ENCODE assay signal across 39 cellular contexts in genomic region chr13:51829236-51829899, GRCh38. TPM values are rescaled to one million over a fixed set of nuclear protein-coding genes. Genes with fewer than 3 reads are reported as not detected.
DNase-seq lines count a peak whose midpoint lies in the region; TF ChIP-seq lines count a peak whose summit lies in the region.
"Had no signal": no experiment of that assay in that cellular context is flagged by ENCODE, and none has a peak within 500 bp of the region (broad histone marks: within the 10 kb centered on the region; RNA-seq: fewer than 3 reads in every experiment).

No MANE protein-coding gene starts in this region.

- no peaks in the 10 kb centered on the region for H3K27me3 ChIP-seq in Karpas-422 (ENCODE audit: low read length)
- no peaks in the 10 kb centered on the region for H3K27me3 ChIP-seq in neutrophil
- H3K27me3 ChIP-seq: ascending aorta, BE2C, esophagus muscularis mucosa, hepatocyte, neural progenitor cell, upper lobe of left lung had no signal

- H3K4me3 Mint-ChIP-seq in activated naive CD4-positive, alpha-beta T cell treated with anti-CD3 and anti-CD28 coated beads, Interleukin-2, amount 50 U/mL, for 24 hours, result no peak overlapping the region
- H3K4me3 Mint-ChIP-seq: activated naive CD8-positive, alpha-beta T cell treated with anti-CD3 and anti-CD28 coated beads for 36 hours; neural progenitor cell; stimulated activated effector memory CD8-positive, alpha-beta T cell treated with anti-CD3 and anti-CD28 coated beads, Interleukin-12 subunit alpha, Interleukin-12 subunit beta, amount 100 ng/mL, for 72 hours had no signal

- peak overlapping the region; percentile 99 for H3K27ac ChIP-seq in Karpas-422 (ENCODE audit: low read length)
- peak overlapping the region; percentile 95 for H3K27ac ChIP-seq in OCI-LY7 (ENCODE audit: low read depth, low read length, poor library complexity, severe bottlenecking)
- H3K27ac ChIP-seq in neutrophil, result peak overlapping the region; percentile 97
- H3K27ac ChIP-seq: ascending aorta, esophagus muscularis mucosa, hepatocyte, neural progenitor cell had no signal

- H3K36me3 ChIP-seq in Karpas-422 (ENCODE audit: insufficient read depth, low read length) (no peaks in the 10 kb centered on the region), OCI-LY7 (ENCODE audit: insufficient read depth, low read length) (no peaks in the 10 kb centered on the region), neutrophil (no peaks in the 10 kb centered on the region)
- H3K36me3 ChIP-seq: ascending aorta, BE2C, esophagus muscularis mucosa, neural progenitor cell, upper lobe of left lung had no signal

- H3K4me2 ChIP-seq in Karpas-422 (ENCODE audit: low read depth, low read length, poor library complexity, severe bottlenecking), result peak overlapping the region; percentile 79
- H3K4me2 ChIP-seq in OCI-LY7 (ENCODE audit: low read length), result peak overlapping the region; percentile 77
- H3K4me2 ChIP-seq: hepatocyte, neural progenitor cell had no signal

- H3K9me3 Mint-ChIP-seq in activated naive CD4-positive, alpha-beta T cell treated with anti-CD3 and anti-CD28 coated beads, Interleukin-2, amount 50 U/mL, for 24 hours, result no peaks in the 10 kb centered on the region
- H3K9me3 Mint-ChIP-seq: activated naive CD8-positive, alpha-beta T cell treated with anti-CD3 and anti-CD28 coated beads for 36 hours; activated T-helper 2 cell treated with anti-CD3 and anti-CD28 coated beads, Interferon-gamma antibody, Interleukin-2, Interleukin-4, amounts not matched to agents 10 μg/mL and 5 μg/mL and 100 μg/mL, durations not matched to agents 14 hours and 24 hours and 36 hours; neural progenitor cell; stimulated activated effector memory CD8-positive, alpha-beta T cell treated with anti-CD3 and anti-CD28 coated beads, Interleukin-12 subunit alpha, Interleukin-12 subunit beta, amount 100 ng/mL, for 72 hours had no signal

- intact Hi-C loops in OCI-LY7 (cut with micrococcal nuclease; ENCODE audit: unreplicated experiment), result loop anchor here (10.0 kb wide), 2 partner anchors 935 to 1235 kb away; no protein-coding TSS in a partner anchor

- H3K4me1 ChIP-seq in Karpas-422 (ENCODE audit: low read length) (peaks cover 97% of the 10 kb centered on the region), OCI-LY7 (ENCODE audit: insufficient read depth, low read length, poor library complexity, severe bottlenecking) (peaks cover 100% of the 10 kb centered on the region), neutrophil (ENCODE audit: control insufficient read depth in 1 of 2, insufficient read depth in 1 of 2, low read depth in 1 of 2, low read length in 1 of 2) (peaks cover 100% of the 10 kb centered on the region in 2 experiments)
- H3K4me1 ChIP-seq: ascending aorta, BE2C had no signal

- POLR2A ChIA-PET in OCI-LY7 (lab: Charles Lee), result interaction anchor here (0.7 to 10.6 kb wide), 6 partner anchors 9 to 376 kb away, joined by 3 to 147 read pairs (median 5); partner anchors contain the start of gene INTS6

- H3K79me2 ChIP-seq in Karpas-422 (ENCODE audit: low read length) (no peaks in the 10 kb centered on the region), OCI-LY7 (ENCODE audit: insufficient read depth, low read depth, low read length) (no peaks in the 10 kb centered on the region)
- H3K79me2 ChIP-seq: hepatocyte had no signal

- H3K9me3 ChIP-seq in Karpas-422 (ENCODE audit: low read length) (no peaks in the 10 kb centered on the region), OCI-LY7 (ENCODE audit: low read length) (no peaks in the 10 kb centered on the region), neutrophil (no peaks in the 10 kb centered on the region)
- H3K9me3 ChIP-seq: ascending aorta, BE2C, esophagus muscularis mucosa, upper lobe of left lung had no signal

- CTCF ChIA-PET in OCI-LY7 (lab: Charles Lee; ENCODE audit: unreplicated experiment), result interaction anchor here (0.6 to 4.9 kb wide), 4 partner anchors 11 to 18 kb away, joined by 3 to 29 read pairs (median 6); no protein-coding TSS in a partner anchor

- no peak overlapping the region for H2AFZ ChIP-seq in Karpas-422 (ENCODE audit: low read length)
- peak overlapping the region; percentile 61; the same call in 1 of the 2 replicates for H2AFZ ChIP-seq in OCI-LY7 (ENCODE audit: low read length)
- H2AFZ ChIP-seq: hepatocyte, neural progenitor cell had no signal

- H3K9ac ChIP-seq in Karpas-422 (ENCODE audit: low read length), result peak overlapping the region; percentile 75
- H3K9ac ChIP-seq: neural progenitor cell had no signal

- TF ChIP-seq CTCF in OCI-LY7 (conservative IDR thresholded peaks at IDR 0.05; ENCODE audit: low read length), result peak; percentile 37
- no peak for TF ChIP-seq CTCF in neutrophil (IDR thresholded peaks at IDR 0.05)

- H3K9me2 ChIP-seq in Karpas-422 (replicated peaks; ENCODE audit: insufficient read depth, low read length) (no peaks in the 10 kb centered on the region), OCI-LY7 (ENCODE audit: insufficient read depth, low read length) (no peaks in the 10 kb centered on the region)

- H3K36me3 Mint-ChIP-seq in activated naive CD4-positive, alpha-beta T cell treated with anti-CD3 and anti-CD28 coated beads, Interleukin-2, amount 50 U/mL, for 24 hours, result no peaks in the 10 kb centered on the region
- H3K36me3 Mint-ChIP-seq: activated naive CD8-positive, alpha-beta T cell treated with anti-CD3 and anti-CD28 coated beads for 36 hours; neural progenitor cell; stimulated activated effector memory CD8-positive, alpha-beta T cell treated with anti-CD3 and anti-CD28 coated beads, Interleukin-12 subunit alpha, Interleukin-12 subunit beta, amount 100 ng/mL, for 72 hours had no signal

- no TSS peak for BruUV-seq in OCI-LY7 (replicated peaks; lab: Mats Ljungman, UMichigan)

- H3K27me3 Mint-ChIP-seq in activated naive CD4-positive, alpha-beta T cell treated with anti-CD3 and anti-CD28 coated beads, Interleukin-2, amount 50 U/mL, for 24 hours, result no peaks in the 10 kb centered on the region
- H3K27me3 Mint-ChIP-seq: activated naive CD8-positive, alpha-beta T cell treated with anti-CD3 and anti-CD28 coated beads for 36 hours had no signal

- peaks cover 77% of the 10 kb centered on the region for H3K4me1 Mint-ChIP-seq in activated naive CD4-positive, alpha-beta T cell treated with anti-CD3 and anti-CD28 coated beads, Interleukin-2, amount 50 U/mL, for 24 hours

- H3K4me3 ChIP-seq in Karpas-422 (ENCODE audit: low read length) (peak overlapping the region; percentile 51), OCI-LY7 (ENCODE audit: low read depth, low read length, poor library complexity, severe bottlenecking) (peak overlapping the region; percentile 43), neutrophil (ENCODE audit: low read depth in 1 of 2, low read length in 1 of 2) (peak overlapping the region; percentile 10 to 26)
- H3K4me3 ChIP-seq: ascending aorta, esophagus muscularis mucosa, GM12878, hepatocyte, neural progenitor cell, upper lobe of left lung had no signal

- H3K27ac Mint-ChIP-seq in activated naive CD4-positive, alpha-beta T cell treated with anti-CD3 and anti-CD28 coated beads, Interleukin-2, amount 50 U/mL, for 24 hours, result peak overlapping the region; percentile 72
- H3K27ac Mint-ChIP-seq: activated T-helper 2 cell treated with anti-CD3 and anti-CD28 coated beads, Interferon-gamma antibody, Interleukin-2, Interleukin-4, amounts not matched to agents 10 μg/mL and 5 μg/mL and 100 μg/mL, durations not matched to agents 14 hours and 24 hours and 36 hours; neural progenitor cell; stimulated activated effector memory CD8-positive, alpha-beta T cell treated with anti-CD3 and anti-CD28 coated beads, Interleukin-12 subunit alpha, Interleukin-12 subunit beta, amount 100 ng/mL, for 72 hours had no signal

- no peak for DNase-seq in activated naive CD4-positive, alpha-beta T cell treated with Interleukin-2 at 50 U/mL for 16 hours
- DNase-seq in Karpas-422 (peak; percentile 86), OCI-LY7 (ENCODE audit: low spot score) (peak; percentile 77), GF-D8 (lab: John Stamatoyannopoulos, UW) (no peak), hypothalamus (lab: John Stamatoyannopoulos, UW) (no peak), NCI-H187 (lab: John Stamatoyannopoulos, UW) (no peak)
- DNase-seq: activated CD4-positive, alpha-beta T cell treated with anti-CD3 and anti-CD28 coated beads, Interleukin-2, amount 50 U/mL, for 48 hours; activated CD8-positive, alpha-beta memory T cell treated with anti-CD3 and anti-CD28 coated beads, Interleukin-2, amount 50 U/mL, for 48 hours; activated naive CD8-positive, alpha-beta T cell treated with anti-CD3 and anti-CD28 coated beads for 36 hours; BE2C; Calu3; central memory CD4-positive, alpha-beta T cell; dermis blood vessel endothelial cell; foreskin melanocyte; left cardiac atrium; mammary epithelial cell; NCI-H1048; NCI-H2081; NCI-H510A; posterior cingulate gyrus; right cardiac atrium; stimulated activated CD4-positive, alpha-beta T cell treated with anti-CD3 and anti-CD28 coated beads, Interleukin-12 subunit alpha, Interleukin-12 subunit beta, amount 100 ng/mL, for 4 hours; stimulated activated CD4-positive, alpha-beta T cell treated with anti-CD3 and anti-CD28 coated beads, Interleukin-4, amount 100 ng/mL, for 1 hour; T-helper 1 cell; upper lobe of left lung had no signal

- H4K20me1 ChIP-seq in Karpas-422 (ENCODE audit: insufficient read depth, low read depth, low read length), result no peaks in the 10 kb centered on the region
- no peaks in the 10 kb centered on the region for H4K20me1 ChIP-seq in OCI-LY7 (ENCODE audit: insufficient read depth, low read length)

RNA-seq across cellular contexts. Expression of gene TMEM272, which starts 15.6 kb away (rescaled TPM):
- 0.15 TPM in 1 of 2 replicates, not detected in the other for total RNA-seq in Karpas-422 (2014; rRNA removed; shearing (Covaris generic); ENCODE audit: low replicate concordance)
- 0.41 and 0.75 TPM in 2 replicates for total RNA-seq in OCI-LY7 (2014; rRNA removed; shearing (Covaris generic))
- 0.46 and 0.90 TPM in 2 replicates for total RNA-seq in OCI-LY7 (2022)
- total RNA-seq: A673; activated T-helper 2 cell treated with anti-CD3 and anti-CD28 coated beads, Interferon-gamma antibody, Interleukin-2, Interleukin-4, amounts not matched to agents 10 μg/mL and 5 μg/mL and 100 μg/mL, durations not matched to agents 14 hours and 24 hours and 36 hours; ascending aorta; Calu3; Daoy; dermis blood vessel endothelial cell; esophagus muscularis mucosa; GM12878; mammary epithelial cell; RPMI7951; subcutaneous adipose tissue had no signal

RNA-seq across cellular contexts. Expression of gene DHRS12, which starts 25.4 kb away (rescaled TPM):
- total RNA-seq in Karpas-422 (2014; rRNA removed; shearing (Covaris generic); ENCODE audit: low replicate concordance), result 9.7 and 10.9 TPM in 2 replicates
- 3.4 and 3.5 TPM in 2 replicates for total RNA-seq in OCI-LY7 (2014; rRNA removed; shearing (Covaris generic))
- total RNA-seq in OCI-LY7 (2022), result 11.9 and 12.5 TPM in 2 replicates
- total RNA-seq: Daoy had no signal

RNA-seq across cellular contexts. Expression of gene CCDC70, which starts 32.4 kb away (rescaled TPM):
- not detected in 2 replicates for total RNA-seq in Karpas-422 (2014; rRNA removed; shearing (Covaris generic); ENCODE audit: low replicate concordance)
- total RNA-seq in OCI-LY7 (2014; rRNA removed; shearing (Covaris generic)), result not detected in 2 replicates
- not detected in 2 replicates for total RNA-seq in OCI-LY7 (2022)
- total RNA-seq: A673; activated T-helper 2 cell treated with anti-CD3 and anti-CD28 coated beads, Interferon-gamma antibody, Interleukin-2, Interleukin-4, amounts not matched to agents 10 μg/mL and 5 μg/mL and 100 μg/mL, durations not matched to agents 14 hours and 24 hours and 36 hours; ascending aorta; Calu3; Daoy; dermis blood vessel endothelial cell; esophagus muscularis mucosa; GM12878; hepatocyte; left cardiac atrium; mammary epithelial cell; right cardiac atrium; RPMI7951; SK-MEL-5; subcutaneous adipose tissue; upper lobe of left lung had no signal

Comparison
In these comparisons a context has a peak if more than half of its experiments do, and no peak if none do; other contexts are left out.
1. DNase-seq: peak in Karpas-422 (single experiment) and OCI-LY7 (single experiment); none in activated naive CD4-positive, alpha-beta T cell treated with Interleukin-2 at 50 U/mL for 16 hours (single experiment), GF-D8 (single experiment), hypothalamus (0 of 51) and NCI-H187 (0 of 2).
2. Peak in every context shown above with its lines, with median percentiles within 50 percentile points of each other: H3K27ac ChIP-seq and H3K4me3 ChIP-seq.